ENCODE assay signal across 1 cellular context in genomic region chrX:74923942-74924448, GRCh38.
TF ChIP-seq lines count a peak whose summit lies in the region.

No MANE protein-coding gene starts in this region.

TF ChIP-seq in WTC11, 78 proteins besides CTCF, POLR2A, EP300 and RAD21 (continued from another document):
- TF ChIP-seq ZBTB43 (CRISPR knock-in tag; IDR thresholded peaks at IDR 0.05), result 0 out of 2 replicates have a peak, but pooled peaks have one; percentile 94
- no peak; the same call in 1 of the 2 replicates for TF ChIP-seq IRF2 (CRISPR knock-in tag; IDR thresholded peaks at IDR 0.05; ENCODE audit: borderline replicate concordance, low read depth)
- TF ChIP-seq FOXP1 (CRISPR knock-in tag; IDR thresholded peaks at IDR 0.05; ENCODE audit: borderline replicate concordance), result no peak
- TF ChIP-seq RELA (CRISPR knock-in tag; IDR thresholded peaks at IDR 0.05; ENCODE audit: borderline replicate concordance), result peak; percentile 97; the same call in 1 of the 2 replicates
- peak; percentile 76; the same call in 1 of the 2 replicates for TF ChIP-seq SMAD3 (CRISPR knock-in tag; IDR thresholded peaks at IDR 0.05; ENCODE audit: borderline replicate concordance)
- no peak for TF ChIP-seq ZNF671 (CRISPR knock-in tag; IDR thresholded peaks at IDR 0.05)
- TF ChIP-seq CREB1 (CRISPR knock-in tag; IDR thresholded peaks at IDR 0.05), result peak; percentile 83; the same call in 1 of the 2 replicates
- TF ChIP-seq PRDM15 (CRISPR knock-in tag; IDR thresholded peaks at IDR 0.05), result peak; percentile 38; the same call in 1 of the 2 replicates
- no peak for TF ChIP-seq HMGXB4 (CRISPR knock-in tag; IDR thresholded peaks at IDR 0.05)
- no peak for TF ChIP-seq GABPB1 (CRISPR knock-in tag; IDR thresholded peaks at IDR 0.05)
- TF ChIP-seq ZNF423 (CRISPR knock-in tag; IDR thresholded peaks at IDR 0.05), result no peak
- TF ChIP-seq ZNF317 (CRISPR knock-in tag; IDR thresholded peaks at IDR 0.05; ENCODE audit: borderline replicate concordance, low read depth), result peak; percentile 64; the same call in 1 of the 2 replicates
- peak; percentile 98; the same call in 1 of the 2 replicates for TF ChIP-seq ARID4B (CRISPR knock-in tag; IDR thresholded peaks at IDR 0.05; ENCODE audit: borderline replicate concordance)
- TF ChIP-seq TEAD1 (CRISPR knock-in tag; IDR thresholded peaks at IDR 0.05), result no peak; the same call in 1 of the 2 replicates
- TF ChIP-seq EMX1 (CRISPR knock-in tag; IDR thresholded peaks at IDR 0.05), result no peak
- TF ChIP-seq ZNF138 (CRISPR knock-in tag; conservative IDR thresholded peaks at IDR 0.05), result no peak
- peak; percentile 50; the same call in 1 of the 2 replicates for TF ChIP-seq PREB (CRISPR knock-in tag; IDR thresholded peaks at IDR 0.05; ENCODE audit: borderline replicate concordance)
